ENCODE assay signal across 8 cellular contexts in the genomic region with DNA sequence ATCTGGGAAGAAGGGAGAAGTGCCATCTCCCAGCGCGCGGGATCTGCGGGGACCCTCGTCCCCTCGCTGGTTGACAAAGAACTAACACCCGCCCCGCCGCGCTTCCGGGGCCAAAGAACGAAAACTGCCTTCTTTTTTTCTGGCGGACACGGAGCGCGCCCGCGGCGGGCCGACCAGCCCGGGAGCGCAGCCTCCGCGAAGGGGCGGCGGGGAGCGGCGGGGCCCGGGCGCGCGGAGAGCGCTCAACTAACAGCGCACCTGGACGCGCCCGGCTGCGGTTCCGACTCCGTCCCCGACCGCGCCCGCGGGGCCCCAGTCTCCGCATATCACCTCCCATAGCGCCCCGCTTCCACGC. TPM values are rescaled to one million over a fixed set of nuclear protein-coding genes. Genes with fewer than 3 reads are reported as not detected.
A peak's percentile ranks its signal among the peaks of the same experiment; 100 is the strongest.
DNase-seq lines count a peak whose midpoint lies in the region; ATAC-seq, FAIRE-seq and TF ChIP-seq lines count a peak whose summit lies in the region.

No MANE protein-coding gene starts in this region.

- H2BK12ac ChIP-seq in H1 (ENCODE audit: low read depth, low read length): peak overlapping the region; percentile 80; the same call in 1 of the 2 replicates

- peak overlapping the region; percentile 47 for H3K56ac ChIP-seq in H1 (replicated peaks; ENCODE audit: insufficient read length, low read depth, low read length)

- no peak overlapping the region for H2AK5ac ChIP-seq in H1 (ENCODE audit: low read depth, low read length)

- ATAC-seq in naive thymus-derived CD4-positive, alpha-beta T cell: peak; percentile 18

- POLR2A ChIA-PET in H1 (lab: Charles Lee; ENCODE audit: partially characterized antibody): interaction anchor here (1.0 kb wide), 2 partner anchors 12 to 60 kb away, joined by 3 read pairs; no protein-coding TSS in a partner anchor
- POLR2A ChIA-PET in naive thymus-derived CD4-positive, alpha-beta T cell (lab: Charles Lee): no interaction called here

- CTCF ChIA-PET in H1 (lab: Charles Lee; ENCODE audit: partially characterized antibody): interaction anchor here (0.6 to 1.8 kb wide), 4 partner anchors 44 to 76 kb away, joined by 3 read pairs; no protein-coding TSS in a partner anchor
- CTCF ChIA-PET in naive thymus-derived CD4-positive, alpha-beta T cell (lab: Charles Lee): no interaction called here

- H3K4me2 ChIP-seq in H1 (ENCODE audit: insufficient read depth in 1 of 2, low read depth in 2 of 2, low read length in 2 of 2): peak overlapping the region; percentile 84 to 98

- peaks cover 0 to 5% (median 0%) of the 10 kb centered on the region in 5 donors for H3K36me3 Mint-ChIP-seq in naive thymus-derived CD4-positive, alpha-beta T cell

- H3K27me3 ChIP-seq in H1 (replicated peaks in 1 of 4; ENCODE audit: control insufficient read depth in 3 of 4, extremely low read depth in 1 of 4, insufficient read depth in 3 of 4, low read length in 3 of 4): peaks cover 2 to 15% (median 15%) of the 10 kb centered on the region in 4 experiments
- peaks cover 0 to 9% of the 10 kb centered on the region in 2 donors for H3K27me3 ChIP-seq in naive thymus-derived CD4-positive, alpha-beta T cell (ENCODE audit: control insufficient read depth in 2 of 2, insufficient read depth in 2 of 2, low read length in 2 of 2)

- H3K4me3 ChIP-seq in H1 (ENCODE audit: extremely low read depth in 1 of 4, insufficient read depth in 2 of 4, low read depth in 3 of 4, low read length in 4 of 4): peak overlapping the region; percentile 75 to 93 (median 86)
- H3K4me3 ChIP-seq in naive thymus-derived CD4-positive, alpha-beta T cell (ENCODE audit: low read length): peak overlapping the region; percentile 43

- H3K4ac ChIP-seq in H1 (replicated peaks; ENCODE audit: insufficient read length, low read depth, low read length): no peak overlapping the region

- no peak overlapping the region for H2BK15ac ChIP-seq in H1 (ENCODE audit: low read length)

- FAIRE-seq in H1 (lab: Jason Lieb, UNC) (no peak), GM12892 (lab: Jason Lieb, UNC) (no peak)

- DNase-seq in ACHN: peak; percentile 24
- peak; percentile 48 for DNase-seq in GM20000 (ENCODE audit: low spot score)
- DNase-seq in NCI-H146 (lab: John Stamatoyannopoulos, UW): peak; percentile 49
- no peak for DNase-seq in H1 (ENCODE audit: low read depth in 1 of 2, low spot score in 2 of 2)
- peak in 1 of 9 donors; percentile 5 for DNase-seq in naive thymus-derived CD4-positive, alpha-beta T cell
- DNase-seq in anterior cingulate cortex (lab: John Stamatoyannopoulos, UW): no peak
- no peak for DNase-seq in GM12892 (ENCODE audit: insufficient read length)
- DNase-seq in central memory CD4-positive, alpha-beta T cell: no peak

- no peak overlapping the region for H2AFZ ChIP-seq in H1 (ENCODE audit: low read length)

- peaks cover 30 to 46% of the 10 kb centered on the region in 2 experiments for H3K79me2 ChIP-seq in H1 (ENCODE audit: control insufficient read depth in 1 of 2, insufficient read depth in 2 of 2, low read length in 2 of 2)

- intact Hi-C loops in naive thymus-derived CD4-positive, alpha-beta T cell (cut with micrococcal nuclease): loop anchor here in 1 of 2 donors (5.0 kb wide), 1 partner anchor 108 kb away; no protein-coding TSS in a partner anchor

- H3K9me3 ChIP-seq in H1 (ENCODE audit: insufficient read depth in 2 of 2, low read depth in 1 of 2, low read length in 1 of 2): no peaks in the 10 kb centered on the region
- H3K9me3 ChIP-seq in naive thymus-derived CD4-positive, alpha-beta T cell (ENCODE audit: control insufficient read depth in 2 of 3, low read length in 3 of 3): no peaks in the 10 kb centered on the region

- 3% methylated on average over 19 of the region's 49 CpGs; no CpG with 5 or more reads in 1 of the 2 experiments for WGBS in H1 (ENCODE audit: extremely low coverage in 1 of 2, insufficient coverage in 1 of 2, insufficient read length in 1 of 2, insufficient replicate concordance in 2 of 2, low coverage in 1 of 2, low lambda C conversion rate in 2 of 2, missing lambda C conversion rate in 1 of 2), 2 experiments

- peak overlapping the region; percentile 34 to 88 (median 75) for H3K4me3 Mint-ChIP-seq in naive thymus-derived CD4-positive, alpha-beta T cell

- no peak for TF ChIP-seq POLR2A in H1 (IDR thresholded peaks at IDR 0.05; ENCODE audit: control extremely low read depth in 1 of 2, low read depth in 2 of 2, low read length in 2 of 2)
- no peak for TF ChIP-seq POLR2A in GM12892 (IDR thresholded peaks at IDR 0.05; ENCODE audit: low read depth, low read length)

- peak overlapping the region; percentile 29; the same call in 1 of the 2 replicates for H3K27ac ChIP-seq in H1 (ENCODE audit: low read depth, low read length)
- H3K27ac ChIP-seq in naive thymus-derived CD4-positive, alpha-beta T cell (ENCODE audit: low read depth, low read length): no peak overlapping the region

- peak overlapping the region; percentile 62 to 73 (median 70) for H3K9ac ChIP-seq in H1 (replicated peaks in 1 of 4; ENCODE audit: extremely low read depth in 1 of 4, low read depth in 3 of 4, low read length in 3 of 4)

- no peak overlapping the region for H2BK120ac ChIP-seq in H1 (replicated peaks; ENCODE audit: low read depth, low read length)

- peak overlapping the region; percentile 86; the same call in 1 of the 2 replicates for H4K8ac ChIP-seq in H1 (ENCODE audit: extremely low read depth, insufficient read depth, low read length)

- H3K4me1 ChIP-seq in H1 (replicated peaks in 1 of 4; ENCODE audit: control insufficient read depth in 3 of 4, insufficient read depth in 4 of 4, low read length in 3 of 4): peaks cover 10 to 15% (median 12%) of the 10 kb centered on the region in 4 experiments
- H3K4me1 ChIP-seq in naive thymus-derived CD4-positive, alpha-beta T cell (ENCODE audit: control insufficient read depth in 2 of 2, insufficient read depth in 2 of 2, low read length in 2 of 2): peaks cover 6 to 7% of the 10 kb centered on the region in 2 donors

- TF ChIP-seq CTCF in GM20000 (IDR thresholded peaks at IDR 0.05; ENCODE audit: extremely low read depth, missing control alignments) (no peak), H1 (IDR thresholded peaks at IDR 0.05; ENCODE audit: control extremely low read depth in 1 of 3, insufficient read depth in 1 of 3, low read depth in 1 of 3, low read length in 3 of 3) (no peak)

- H2BK5ac ChIP-seq in H1 (ENCODE audit: low read depth, low read length): no peak overlapping the region; the same call in 1 of the 2 replicates

- H3K14ac ChIP-seq in H1 (ENCODE audit: insufficient read length): no peak overlapping the region

- peak overlapping the region; percentile 34 for H4K91ac ChIP-seq in H1 (replicated peaks; ENCODE audit: insufficient read length, low read length)

- H3K27ac Mint-ChIP-seq in naive thymus-derived CD4-positive, alpha-beta T cell: peak overlapping the region in 1 of 9 donors; percentile 29

- H3K18ac ChIP-seq in H1 (ENCODE audit: extremely low read depth, low read length): peak overlapping the region; percentile 78; the same call in 1 of the 2 replicates

- in situ Hi-C loops in ACHN (cut with HindIII; ENCODE audit: low pct_ligation_motif_present, low pct_unique_long_range_greater_than_20kb, low sequenced_read_pairs): no loop called here

- H4K5ac ChIP-seq in H1 (ENCODE audit: insufficient read length, low read depth, low read length): peak overlapping the region; percentile 80

- H3K27me3 Mint-ChIP-seq in naive thymus-derived CD4-positive, alpha-beta T cell: peaks cover 39 to 62% (median 55%) of the 10 kb centered on the region in 5 donors

- no peak for TF ChIP-seq EP300 in H1 (IDR thresholded peaks at IDR 0.05; ENCODE audit: borderline replicate concordance in 1 of 2, low read depth in 2 of 2, low read length in 2 of 2)

- H3K4me1 Mint-ChIP-seq in naive thymus-derived CD4-positive, alpha-beta T cell: peaks cover 11 to 49% (median 23%) of the 10 kb centered on the region in 7 donors

- H3K23me2 ChIP-seq in H1 (ENCODE audit: low read depth, low read length): peaks cover 3% of the 10 kb centered on the region; the same call in 1 of the 2 replicates

- no peak overlapping the region for H2BK20ac ChIP-seq in H1 (ENCODE audit: low read length)

- peaks cover 11% of the 10 kb centered on the region for H3K79me1 ChIP-seq in H1 (ENCODE audit: low read depth, low read length)

- peaks cover 0 to 3% (median 0%) of the 10 kb centered on the region in 4 experiments; a peak in 1 of 8 replicates for H3K36me3 ChIP-seq in H1 (ENCODE audit: control insufficient read depth in 2 of 4, insufficient read depth in 4 of 4, low read length in 3 of 4)
- no peaks in the 10 kb centered on the region for H3K36me3 ChIP-seq in naive thymus-derived CD4-positive, alpha-beta T cell (ENCODE audit: control insufficient read depth in 2 of 3, insufficient read depth in 3 of 3, low read length in 3 of 3)

- peaks cover 0 to 2% (median 0%) of the 10 kb centered on the region in 11 donors for H3K9me3 Mint-ChIP-seq in naive thymus-derived CD4-positive, alpha-beta T cell

- TF ChIP-seq RAD21 in H1 (IDR thresholded peaks at IDR 0.05 in 1 of 2, conservative IDR thresholded peaks at IDR 0.05 in 1 of 2; ENCODE audit: low read depth in 2 of 2, low read length in 2 of 2): no peak

- H3K23ac ChIP-seq in H1 (ENCODE audit: insufficient read length): no peak overlapping the region

- H4K20me1 ChIP-seq in H1 (replicated peaks in 1 of 2; ENCODE audit: control insufficient read depth in 1 of 2, insufficient read depth in 2 of 2, low read length in 2 of 2): peaks cover 0 to 4% of the 10 kb centered on the region in 2 experiments

TF ChIP-seq in H1, 55 proteins besides CTCF, POLR2A, EP300 and RAD21 (continues in another document):
- TF ChIP-seq CHD1 (IDR thresholded peaks at IDR 0.05; ENCODE audit: low read depth, low read length) (no peak), TBP (IDR thresholded peaks at IDR 0.05; ENCODE audit: low read depth, low read length) (no peak), SP4 (IDR thresholded peaks at IDR 0.05; ENCODE audit: low read length) (no peak), KDM4A (IDR thresholded peaks at IDR 0.05; ENCODE audit: low read depth, low read length, severe bottlenecking) (no peak), SRF (IDR thresholded peaks at IDR 0.05; ENCODE audit: low read depth, low read length) (no peak), GABPA (IDR thresholded peaks at IDR 0.05; ENCODE audit: borderline replicate concordance, insufficient read depth, low read length) (no peak)

RNA-seq across cellular contexts. Expression of a gene that starts 0.4 kb away (rescaled TPM):
- 245 and 264 TPM in 2 replicates for total RNA-seq in H1 (2021; fragmentation: NEBNext Ultra II Directional; extraction: Animal tissue kit (Norgen Biotek cat#: 25700))
- 169 and 199 TPM in 2 replicates for polyA plus RNA-seq in H1 (2011; rRNA removed)
- 145 TPM for polyA plus RNA-seq in H1 (2011; cell fraction: cytosol; rRNA removed)
- 149 TPM for polyA plus RNA-seq in H1 (2011; cell fraction: nucleus; rRNA removed)
- 232 to 293 TPM (median 265 TPM) in 4 replicates for polyA plus RNA-seq in H1 (2012, experiment 1 of 2)
- polyA plus RNA-seq in H1 (2012, experiment 2 of 2): 278 TPM
- polyA plus RNA-seq in H1 (2013, experiment 1 of 2): 242 TPM
- polyA plus RNA-seq in H1 (2013, experiment 2 of 2): 244 TPM
- 142 and 150 TPM in 2 replicates for polyA minus RNA-seq in H1 (2011; rRNA and poly(A)+ RNA removed)
- polyA minus RNA-seq in H1 (2011; cell fraction: cytosol; rRNA and poly(A)+ RNA removed): 109 TPM
- polyA minus RNA-seq in H1 (2011; cell fraction: nucleus; rRNA and poly(A)+ RNA removed): 70.1 TPM
- total RNA-seq in naive thymus-derived CD4-positive, alpha-beta T cell: 10 to 100 TPM in 2 of 5 experiments, under 1 TPM in 3; 0.32 to 27.6 (median 0.61) TPM
- 1 to 10 TPM in 1 of 2 donors, under 1 TPM in 1; 0.89 to 1.2 TPM for polyA plus RNA-seq in naive thymus-derived CD4-positive, alpha-beta T cell
- 305 TPM for polyA plus RNA-seq in GM12892 (2012; ENCODE audit: missing spikeins)

Comparison
In these comparisons a context has a peak if more than half of its experiments do, and no peak if none do; other contexts are left out.
1. DNase-seq: peak in ACHN (single experiment), GM20000 (single experiment) and NCI-H146 (single experiment); none in H1 (0 of 2), anterior cingulate cortex (0 of 58), GM12892 (single experiment) and central memory CD4-positive, alpha-beta T cell (single experiment).